Comparison of ENCODE assay signal across 13 cellular contexts in the genomic region with DNA sequence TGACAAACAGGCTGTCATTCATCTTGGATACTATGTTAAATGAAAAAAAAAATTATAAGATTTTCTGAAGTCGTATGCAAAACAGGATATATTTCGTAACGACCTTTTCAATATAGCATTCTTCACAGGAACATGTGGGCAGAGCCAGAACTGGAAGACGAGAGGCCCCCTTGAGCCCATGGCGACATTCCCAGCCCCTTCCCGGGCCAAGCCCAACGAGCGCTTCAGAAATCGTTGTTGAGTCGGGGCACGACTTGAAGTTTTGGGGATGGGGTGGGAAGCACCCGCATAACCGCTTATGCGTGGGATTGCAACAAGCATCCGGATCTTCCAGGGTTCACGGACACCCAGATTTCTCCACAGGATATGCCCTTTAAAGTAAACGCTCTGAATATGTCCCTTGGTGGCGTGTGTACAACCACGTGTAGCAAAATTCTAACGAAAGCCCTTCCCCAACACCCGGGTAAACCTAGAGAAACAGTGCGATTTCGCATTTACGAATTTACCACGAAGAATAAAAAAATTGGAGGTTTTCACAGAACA. TPM values are rescaled to one million over a fixed set of nuclear protein-coding genes. Genes with fewer than 3 reads are reported as not detected.
DNase-seq lines count a peak whose midpoint lies in the region; TF ChIP-seq lines count a peak whose summit lies in the region.
"Had no signal": no experiment of that assay in that cellular context is flagged by ENCODE, and none has a peak within 500 bp of the region (broad histone marks: within the 10 kb centered on the region; RNA-seq: fewer than 3 reads in every experiment).

No MANE protein-coding gene starts in this region.

- peak overlapping the region; percentile 90 for H3K4me2 ChIP-seq in skeletal muscle satellite cell (ENCODE audit: low read length)

- peak overlapping the region; percentile 27 for H3K9ac ChIP-seq in iPS-15b (ENCODE audit: low read depth, low read length)
- H3K9ac ChIP-seq in skeletal muscle satellite cell (ENCODE audit: low read depth, low read length), result peak overlapping the region; percentile 82

- H3K36me3 ChIP-seq in WERI-Rb-1 (no peaks in the 10 kb centered on the region; the same call in 1 of the 2 replicates), iPS-15b (ENCODE audit: control insufficient read depth, insufficient read depth, low read length) (no peaks in the 10 kb centered on the region), skeletal muscle satellite cell (ENCODE audit: insufficient read depth, low read length) (no peaks in the 10 kb centered on the region)

- H3K27ac ChIP-seq in WERI-Rb-1, result peak overlapping the region; percentile 73
- H3K27ac ChIP-seq: skin epidermis had no signal

- H3K4me3 ChIP-seq in WERI-Rb-1 (ENCODE audit: low read depth, low read length) (peak overlapping the region; percentile 54), iPS-15b (ENCODE audit: low read depth, low read length) (peak overlapping the region; percentile 74), skeletal muscle satellite cell (ENCODE audit: low read length) (peak overlapping the region; percentile 73)
- H3K4me3 ChIP-seq: skin epidermis had no signal

- H3K27me3 ChIP-seq in WERI-Rb-1 (ENCODE audit: insufficient read depth, low read depth, severe bottlenecking), result no peaks in the 10 kb centered on the region
- peaks cover 40% of the 10 kb centered on the region for H3K27me3 ChIP-seq in iPS-15b (ENCODE audit: control insufficient read depth, insufficient read depth, low read length)
- peaks cover 31% of the 10 kb centered on the region for H3K27me3 ChIP-seq in skeletal muscle satellite cell (ENCODE audit: control insufficient read depth, insufficient read depth, low read length)

- H3K9me3 ChIP-seq in WERI-Rb-1 (ENCODE audit: severe bottlenecking) (peaks cover 3% of the 10 kb centered on the region), iPS-15b (ENCODE audit: control insufficient read depth, insufficient read depth, low read length) (peaks cover 4% of the 10 kb centered on the region), skeletal muscle satellite cell (replicated peaks; ENCODE audit: low read length) (no peaks in the 10 kb centered on the region)

- TF ChIP-seq CTCF in WERI-Rb-1 (IDR thresholded peaks at IDR 0.05; ENCODE audit: low read depth, low read length), result no peak

- DNase-seq in HK-2 (ENCODE audit: unreplicated experiment) (peak; percentile 42), WERI-Rb-1 (no peak), putamen (ENCODE audit: low spot score) (no peak), hippocampal formation (lab: John Stamatoyannopoulos, UW) (no peak), NCI-H510A (lab: John Stamatoyannopoulos, UW) (no peak)
- DNase-seq: HFFc6, SHP77 had no signal

- H3K4me1 ChIP-seq in iPS-15b (ENCODE audit: control insufficient read depth, insufficient read depth, low read length) (no peaks in the 10 kb centered on the region), skeletal muscle satellite cell (ENCODE audit: control insufficient read depth, insufficient read depth, low read length) (peaks cover 6% of the 10 kb centered on the region)

RNA-seq across cellular contexts. Expression of a gene that starts 0.7 kb away (rescaled TPM):
- total RNA-seq in skeletal muscle satellite cell (2012; rRNA removed), result 0.44 TPM in 1 of 2 replicates, not detected in the other
- total RNA-seq: activated CD8-positive, alpha-beta memory T cell treated with anti-CD3 and anti-CD28 coated beads for 36 hours; dermis blood vessel endothelial cell; HFFc6; HT1080 had no signal

RNA-seq across cellular contexts. Expression of a gene that starts 23.8 kb away (rescaled TPM):
- not detected in 2 replicates for total RNA-seq in skeletal muscle satellite cell (2012; rRNA removed)
- total RNA-seq: activated CD8-positive, alpha-beta memory T cell treated with anti-CD3 and anti-CD28 coated beads for 36 hours; dermis blood vessel endothelial cell; HFFc6; HT1080 had no signal
